18 cellular contexts compared by ENCODE assay signal in genomic region chr10:42734537-42734936, GRCh38. TPM values are rescaled to one million over a fixed set of nuclear protein-coding genes. Genes with fewer than 3 reads are reported as not detected.
DNase-seq lines count a peak whose midpoint lies in the region; ATAC-seq and TF ChIP-seq lines count a peak whose summit lies in the region.
"Had no signal": no experiment of that assay in that cellular context is flagged by ENCODE, and none has a peak within 500 bp of the region (broad histone marks: within the 10 kb centered on the region; RNA-seq: fewer than 3 reads in every experiment).

No MANE protein-coding gene starts in this region.

- ATAC-seq in Right ventricle myocardium superior (ENCODE audit: poor library complexity), result no peak
- no peak for ATAC-seq in GM21723 (IDR thresholded peaks at IDR 0.05; ENCODE audit: unreplicated experiment)
- ATAC-seq: foreskin keratinocyte, WTC11 had no signal

- intact Hi-C loops in Right ventricle myocardium superior (cut with DNase I) (no loop called here), cardiac septum (cut with DNase I) (no loop called here)

- peak; percentile 50 for DNase-seq in Right ventricle myocardium superior
- DNase-seq in cardiac septum (ENCODE audit: low spot score), result no peak
- peak; percentile 8 for DNase-seq in KBM-7
- peak; percentile 40 for DNase-seq in RPMI8226
- peak; percentile 5 for DNase-seq in medulla oblongata (ENCODE audit: extremely low spot score)
- DNase-seq in dermis blood vessel endothelial cell, result no peak
- no peak for DNase-seq in GM10266 (ENCODE audit: extremely low spot score)
- DNase-seq: activated naive CD8-positive, alpha-beta T cell treated with anti-CD3 and anti-CD28 coated beads, Interleukin-2, amount 10 ng/mL, durations not matched to agents 7 days and 5 days; brain microvascular endothelial cell; cortex of kidney; foreskin keratinocyte; GDM1; midbrain; NCI-H187; nephron progenitor cell; SHP77 treated with DMSO at 0.1 percent for 48 hours had no signal

- no peak for TF ChIP-seq CTCF in GM10266 (IDR thresholded peaks at IDR 0.05; ENCODE audit: control insufficient read depth, insufficient read depth, low read depth, missing control alignments)

- in situ Hi-C loops in KBM-7 (cut with MboI; ENCODE audit: low pct_unique_long_range_greater_than_20kb, low sequenced_read_pairs), result no loop called here

RNA-seq across cellular contexts. Expression of gene BMS1, which starts 48.1 kb away (rescaled TPM):
- 13.4 TPM for total RNA-seq in Right ventricle myocardium superior
- total RNA-seq in cardiac septum, result 13.4 TPM
- total RNA-seq in dermis blood vessel endothelial cell, result 24.2 and 35.3 TPM in 2 replicates

Comparison
In these comparisons a context has a peak if more than half of its experiments do, and no peak if none do; other contexts are left out.
1. DNase-seq: peak in Right ventricle myocardium superior (single experiment), KBM-7 (single experiment), RPMI8226 (single experiment) and medulla oblongata (single experiment); none in cardiac septum (single experiment), dermis blood vessel endothelial cell (single experiment) and GM10266 (single experiment).